Comparison of ENCODE assay signal across 19 cellular contexts in the genomic region with DNA sequence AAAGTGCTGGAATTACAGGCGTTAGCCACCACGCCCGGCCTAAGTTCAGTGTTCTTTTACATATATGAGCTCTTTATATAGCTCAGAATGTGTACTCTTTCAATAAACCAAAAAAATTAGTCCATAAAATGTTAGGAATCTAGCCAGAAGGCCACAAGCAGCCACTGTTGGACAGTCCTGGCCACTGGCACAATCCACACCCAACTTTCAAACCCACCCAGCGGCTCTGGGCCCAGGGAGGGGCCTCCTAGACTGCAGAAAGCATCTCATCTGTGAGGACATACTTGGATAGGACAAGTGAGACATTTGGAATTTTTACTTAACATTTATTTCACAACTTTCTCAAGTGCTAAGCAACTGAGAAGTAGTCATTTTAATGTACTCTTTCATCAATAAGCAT. TPM values are rescaled to one million over a fixed set of nuclear protein-coding genes. Genes with fewer than 3 reads are reported as not detected.
A peak's percentile ranks its signal among the peaks of the same experiment; 100 is the strongest.
DNase-seq lines count a peak whose midpoint lies in the region; ATAC-seq, FAIRE-seq and TF ChIP-seq lines count a peak whose summit lies in the region.
"Had no signal": no experiment of that assay in that cellular context is flagged by ENCODE, and none has a peak within 500 bp of the region (broad histone marks: within the 10 kb centered on the region; RNA-seq: fewer than 3 reads in every experiment).

No MANE protein-coding gene starts in this region.

- H3K27me3 ChIP-seq in esophagus muscularis mucosa (no peaks in the 10 kb centered on the region), lower lobe of right lung (ENCODE audit: low read depth) (no peaks in the 10 kb centered on the region), thyroid gland (no peaks in the 10 kb centered on the region), dorsolateral prefrontal cortex (no peaks in the 10 kb centered on the region)

- peak overlapping the region; percentile 38 for H3K27ac Mint-ChIP-seq in HFFc6
- H3K27ac Mint-ChIP-seq: immature natural killer cell had no signal

- TF ChIP-seq EP300 in esophagus muscularis mucosa (IDR thresholded peaks at IDR 0.05), result no peak

- ATAC-seq in lower lobe of right lung, result peak; percentile 45 to 49

- no peak overlapping the region for H3K4me3 Mint-ChIP-seq in HFFc6
- H3K4me3 Mint-ChIP-seq: immature natural killer cell, neural crest cell had no signal

- DNase-seq in HFFc6 (no peak), esophagus muscularis mucosa (ENCODE audit: extremely low spot score) (no peak), lower lobe of right lung (peak; percentile 48), thyroid gland (no peak), HTR-8/SVneo (ENCODE audit: insufficient read length, low spot score) (no peak), erythroblast (lab: John Stamatoyannopoulos, UW) (no peak), dorsolateral prefrontal cortex (no peak), retina (no peak)
- DNase-seq: activated gamma-delta T cell treated with Interleukin-2 at 50 U/mL for 16 hours, anterior cingulate cortex, immature natural killer cell, IMR-90, mesendoderm, NCI-H2107, NCI-H526 treated with DMSO at 0.1 percent for 48 hours, OCI-M1 had no signal

- H3K4me1 ChIP-seq in esophagus muscularis mucosa (peaks cover 38 to 95% (median 89%) of the 10 kb centered on the region in 4 donors), lower lobe of right lung (peaks cover 76% of the 10 kb centered on the region), thyroid gland (peaks cover 43 to 72% of the 10 kb centered on the region in 2 donors)

- H3K27ac ChIP-seq in esophagus muscularis mucosa (replicated peaks in 1 of 4), result peak overlapping the region; percentile 62 to 74 (median 67)
- peak overlapping the region; percentile 72 for H3K27ac ChIP-seq in lower lobe of right lung
- H3K27ac ChIP-seq in thyroid gland, result peak overlapping the region in 2 of 3 donors; percentile 76 to 78
- no peak overlapping the region for H3K27ac ChIP-seq in dorsolateral prefrontal cortex
- H3K27ac ChIP-seq: SK-N-MC had no signal

- H3K36me3 ChIP-seq in esophagus muscularis mucosa, result no peaks in the 10 kb centered on the region
- H3K36me3 ChIP-seq in lower lobe of right lung, result no peaks in the 10 kb centered on the region
- no peaks in the 10 kb centered on the region for H3K36me3 ChIP-seq in thyroid gland

- TF ChIP-seq POLR2A in esophagus muscularis mucosa (IDR thresholded peaks at IDR 0.05; ENCODE audit: low read depth) (no peak), thyroid gland (IDR thresholded peaks at IDR 0.05) (no peak), erythroblast (IDR thresholded peaks at IDR 0.05; ENCODE audit: low read length) (no peak)

- H3K9me3 ChIP-seq in esophagus muscularis mucosa, result no peaks in the 10 kb centered on the region
- no peaks in the 10 kb centered on the region for H3K9me3 ChIP-seq in lower lobe of right lung
- no peaks in the 10 kb centered on the region for H3K9me3 ChIP-seq in thyroid gland

- peaks cover 3% of the 10 kb centered on the region; the same call in 1 of the 2 replicates for H3K27me3 Mint-ChIP-seq in HFFc6 (ENCODE audit: insufficient read depth)

- intact Hi-C loops in esophagus muscularis mucosa (cut with DNase I), result no loop called here
- intact Hi-C loops in lower lobe of right lung (cut with DNase I), result no loop called here
- intact Hi-C loops in thyroid gland (cut with DNase I), result no loop called here
- intact Hi-C loops in dorsolateral prefrontal cortex (cut with DNase I), result no loop called here

- peaks cover 89% of the 10 kb centered on the region for H3K4me1 Mint-ChIP-seq in HFFc6 (ENCODE audit: low read depth)

- H3K36me3 Mint-ChIP-seq in HFFc6 (ENCODE audit: low read depth), result no peaks in the 10 kb centered on the region; the same call in 1 of the 2 replicates
- H3K36me3 Mint-ChIP-seq: immature natural killer cell had no signal

- TF ChIP-seq CTCF in HFFc6 (IDR thresholded peaks at IDR 0.05) (no peak), esophagus muscularis mucosa (IDR thresholded peaks at IDR 0.05) (no peak), lower lobe of right lung (IDR thresholded peaks at IDR 0.05) (no peak), thyroid gland (IDR thresholded peaks at IDR 0.05) (no peak), dorsolateral prefrontal cortex (IDR thresholded peaks at IDR 0.05 in 54 of 56, conservative IDR thresholded peaks at IDR 0.05 in 2 of 56; ENCODE audit: low read depth in 1 of 56, partially characterized antibody in 56 of 56) (no peak)

- H3K4me3 ChIP-seq in esophagus muscularis mucosa (peak overlapping the region in 1 of 4 donors; percentile 4), lower lobe of right lung (no peak overlapping the region), thyroid gland (replicated peaks in 1 of 3) (no peak overlapping the region), dorsolateral prefrontal cortex (no peak overlapping the region)
- H3K4me3 ChIP-seq: SK-N-MC had no signal

- no peak for FAIRE-seq in HTR-8/SVneo (lab: Jason Lieb, UNC)
- FAIRE-seq: endothelial cell of umbilical vein had no signal

- H3K9me3 Mint-ChIP-seq in HFFc6, result no peaks in the 10 kb centered on the region
- H3K9me3 Mint-ChIP-seq: immature natural killer cell, neural crest cell had no signal

- 95% methylated on average over 4 of the region's 4 CpGs for WGBS in esophagus muscularis mucosa
- 90 to 93% methylated on average over 4 of the region's 4 CpGs for WGBS in thyroid gland, 2 donors

RNA-seq across cellular contexts. Expression of gene PACSIN2, which starts 6.4 kb away (rescaled TPM):
- total RNA-seq in HFFc6 (2021; fragmentation: NEBNext Ultra II Directional; extraction: Animal tissue kit (Norgen Biotek cat#: 25700)), result 10 to 100 TPM; 69.8 to 97.3 (median 76.2) TPM
- total RNA-seq in esophagus muscularis mucosa (100 to 1,000 TPM in 3 of 4 donors, 10 to 100 TPM in 1; 91.1 to 147 (median 116) TPM), lower lobe of right lung (104 TPM), thyroid gland (10 to 100 TPM; 75.4 to 90.1 (median 87.9) TPM), dorsolateral prefrontal cortex (10 to 100 TPM; 32.7 to 64.6 (median 48.1) TPM)

Comparison
In these comparisons a context has a peak if more than half of its experiments do, and no peak if none do; other contexts are left out.
1. H3K27ac ChIP-seq: peak in esophagus muscularis mucosa (4 of 4), lower lobe of right lung (single experiment) and thyroid gland (2 of 3); none in dorsolateral prefrontal cortex (0 of 59).